ENCODE assay signal across 1 cellular context in the genomic region with DNA sequence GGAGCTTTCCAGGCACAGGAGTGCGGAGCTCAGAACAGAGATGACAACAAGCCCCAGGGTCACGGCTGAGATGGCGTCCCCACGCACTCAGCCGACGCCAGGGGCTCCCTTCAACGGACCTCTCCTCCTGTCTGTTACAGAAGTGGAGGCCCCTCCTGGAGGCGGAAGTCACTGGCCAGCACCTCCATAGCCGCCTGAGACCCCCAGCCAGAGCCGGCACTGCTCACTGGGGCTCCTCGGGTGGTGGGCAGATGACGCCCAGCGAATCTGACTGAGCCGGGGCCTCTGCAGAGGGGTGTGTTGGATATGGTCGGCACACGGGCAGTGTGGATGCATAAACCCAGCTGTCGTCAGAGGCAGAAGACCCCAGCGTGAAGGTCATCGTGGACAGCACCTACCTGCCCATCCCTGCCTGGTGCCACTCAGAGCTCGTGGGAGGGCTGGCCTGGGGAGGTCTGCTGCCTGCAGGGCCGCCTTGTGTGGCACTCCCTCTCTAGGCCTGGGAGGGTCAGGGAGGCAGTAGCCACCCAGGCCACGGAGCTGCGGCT.
TF ChIP-seq lines count a peak whose summit lies in the region.

No MANE protein-coding gene starts in this region.

TF ChIP-seq in K562, 482 proteins besides CTCF, POLR2A, EP300 and RAD21:
- TF ChIP-seq POLR2G (IDR thresholded peaks at IDR 0.05; ENCODE audit: low read depth, low read length), result peak; percentile 29
- TF ChIP-seq, protein P1, sequence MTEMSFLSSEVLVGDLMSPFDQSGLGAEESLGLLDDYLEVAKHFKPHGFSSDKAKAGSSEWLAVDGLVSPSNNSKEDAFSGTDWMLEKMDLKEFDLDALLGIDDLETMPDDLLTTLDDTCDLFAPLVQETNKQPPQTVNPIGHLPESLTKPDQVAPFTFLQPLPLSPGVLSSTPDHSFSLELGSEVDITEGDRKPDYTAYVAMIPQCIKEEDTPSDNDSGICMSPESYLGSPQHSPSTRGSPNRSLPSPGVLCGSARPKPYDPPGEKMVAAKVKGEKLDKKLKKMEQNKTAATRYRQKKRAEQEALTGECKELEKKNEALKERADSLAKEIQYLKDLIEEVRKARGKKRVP (CRISPR knock-in tag; IDR thresholded peaks at IDR 0.05), result no peak
TF ChIP-seq in K562: peak in this region for 1.
